ENCODE assay signal across 9 cellular contexts in genomic region chr19:44796701-44797115, GRCh38. TPM values are rescaled to one million over a fixed set of nuclear protein-coding genes. Genes with fewer than 3 reads are reported as not detected.
DNase-seq lines count a peak whose midpoint lies in the region; ATAC-seq, FAIRE-seq and TF ChIP-seq lines count a peak whose summit lies in the region.
"Had no signal": no experiment of that assay in that cellular context is flagged by ENCODE, and none has a peak within 500 bp of the region (broad histone marks: within the 10 kb centered on the region; RNA-seq: fewer than 3 reads in every experiment).

No MANE protein-coding gene starts in this region.

- TF ChIP-seq RAD21 in IMR-90 (IDR thresholded peaks at IDR 0.05; ENCODE audit: low read length) = no peak

- no peak for FAIRE-seq in small intestine (lab: Jason Lieb, UNC)
- FAIRE-seq: frontal cortex had no signal

- no peak overlapping the region for H3K4me2 ChIP-seq in IMR-90 (ENCODE audit: low read depth, low read length)

- H4K20me1 ChIP-seq in IMR-90 (ENCODE audit: insufficient read depth, low read length) = no peaks in the 10 kb centered on the region

- POLR2A ChIA-PET in IMR-90 (lab: Charles Lee; ENCODE audit: unreplicated experiment) = interaction anchor here (0.6 kb wide), 2 partner anchors 10 to 20 kb away, joined by 6 to 8 read pairs; no protein-coding TSS in a partner anchor

- H2BK120ac ChIP-seq in IMR-90 (ENCODE audit: low read depth, low read length) = peak overlapping the region; percentile 74

- dilution Hi-C loops in IMR-90 (cut with HindIII; ENCODE audit: low sequenced_read_pairs, unreplicated experiment) = no loop called here

- H2AK9ac ChIP-seq in IMR-90 (replicated peaks; ENCODE audit: low read depth, low read length, poor library complexity) = peak overlapping the region; percentile 42

- TF ChIP-seq POLR2A in IMR-90 (IDR thresholded peaks at IDR 0.05; ENCODE audit: low read depth, low read length) = no peak

- WGBS in IMR-90 (ENCODE audit: extremely low coverage in 2 of 2, insufficient read length in 1 of 2), 2 experiments = 26% methylated on average over 3 of the region's 12 CpGs; no CpG with 5 or more reads in 1 of the 2 experiments
- WGBS in small intestine, 3 donors = 49 to 72% (median 58%) methylated on average over 12 of the region's 12 CpGs

- H3K56ac ChIP-seq in IMR-90 (ENCODE audit: extremely low read depth, insufficient read depth, low read length) = no peak overlapping the region

- DNase-seq in IMR-90 (peak; percentile 23), SHP77 treated with DMSO at 0.1 percent for 48 hours (lab: John Stamatoyannopoulos, UW) (peak; percentile 80), cardiac muscle cell (ENCODE audit: low read depth in 1 of 2, low spot score in 1 of 2) (peak; percentile 51 to 52), small intestine (no peak)
- DNase-seq: stimulated activated CD4-positive, alpha-beta T cell treated with anti-CD3 and anti-CD28 coated beads, Interleukin-1b, Interleukin-23, amount 100 ng/mL, for 48 hours had no signal

- 0 out of 2 replicates have a peak overlapping the region, but pooled peaks have one; percentile 53 for H2BK20ac ChIP-seq in IMR-90 (ENCODE audit: low read depth, low read length)

- H3K4me1 ChIP-seq in IMR-90 (ENCODE audit: control insufficient read depth, insufficient read depth, low read length) (peaks cover 4% of the 10 kb centered on the region), cardiac muscle cell (ENCODE audit: low read depth) (peaks cover 7% of the 10 kb centered on the region), skeletal muscle tissue (ENCODE audit: control insufficient read depth in 3 of 3, insufficient read depth in 3 of 3, low read length in 3 of 3) (peaks cover 11 to 18% (median 18%) of the 10 kb centered on the region in 3 donors), small intestine (ENCODE audit: control insufficient read depth in 2 of 2, insufficient read depth in 1 of 2, low read depth in 1 of 2, low read length in 1 of 2) (no peaks in the 10 kb centered on the region)

- no peaks in the 10 kb centered on the region for H3K27me3 ChIP-seq in IMR-90 (ENCODE audit: control insufficient read depth, insufficient read depth, low read length)
- no peaks in the 10 kb centered on the region for H3K27me3 ChIP-seq in cardiac muscle cell
- H3K27me3 ChIP-seq in skeletal muscle tissue (ENCODE audit: control insufficient read depth in 3 of 3, insufficient read depth in 3 of 3, low read length in 3 of 3) = no peaks in the 10 kb centered on the region
- no peaks in the 10 kb centered on the region for H3K27me3 ChIP-seq in small intestine (ENCODE audit: control insufficient read depth in 2 of 2, insufficient read depth in 2 of 2, low read length in 2 of 2)

- no peak overlapping the region; the same call in 1 of the 2 replicates for H3K23ac ChIP-seq in IMR-90 (ENCODE audit: low read depth, low read length)

- peak overlapping the region; percentile 89 to 93; a peak in 3 of 4 replicates for H4K8ac ChIP-seq in IMR-90 (ENCODE audit: low read depth in 2 of 2, low read length in 2 of 2)

- H2BK15ac ChIP-seq in IMR-90 (ENCODE audit: low read depth, low read length) = peak overlapping the region; percentile 80; the same call in 1 of the 3 replicates

- H3K27ac ChIP-seq in IMR-90 (ENCODE audit: insufficient read depth, low read length) (no peak overlapping the region), cardiac muscle cell (peak overlapping the region; percentile 91), skeletal muscle tissue (ENCODE audit: low read depth, low read length) (peak overlapping the region; percentile 86), small intestine (ENCODE audit: low read depth in 1 of 2, low read length in 1 of 2) (no peak overlapping the region)

- intact Hi-C loops in IMR-90 (cut with micrococcal nuclease) = no loop called here

- peak overlapping the region; percentile 82 for H4K5ac ChIP-seq in IMR-90 (ENCODE audit: low read depth, low read length)

- no peak overlapping the region for H3K18ac ChIP-seq in IMR-90 (ENCODE audit: low read depth, low read length)

- no peaks in the 10 kb centered on the region for H3K36me3 ChIP-seq in IMR-90 (ENCODE audit: control insufficient read depth, insufficient read depth, low read length)
- H3K36me3 ChIP-seq in cardiac muscle cell = no peaks in the 10 kb centered on the region
- no peaks in the 10 kb centered on the region for H3K36me3 ChIP-seq in skeletal muscle tissue (ENCODE audit: control insufficient read depth in 3 of 3, insufficient read depth in 3 of 3, low read length in 3 of 3)
- H3K36me3 ChIP-seq in small intestine (ENCODE audit: control insufficient read depth in 2 of 2, insufficient read depth in 2 of 2, low read length in 2 of 2) = peaks cover 0 to 17% of the 10 kb centered on the region in 2 donors

- peak overlapping the region; percentile 91 for H2AFZ ChIP-seq in IMR-90 (replicated peaks; ENCODE audit: low read length, poor library complexity)

- TF ChIP-seq CTCF in IMR-90 (conservative IDR thresholded peaks at IDR 0.05; ENCODE audit: low read depth, low read length) (no peak), cardiac muscle cell (IDR thresholded peaks at IDR 0.05; ENCODE audit: low read depth, low read length) (no peak)

- H3K9ac ChIP-seq in IMR-90 (ENCODE audit: low read depth, low read length) = peak overlapping the region; percentile 45; the same call in 1 of the 2 replicates
- peak overlapping the region in 2 of 3 donors; percentile 70 to 76 for H3K9ac ChIP-seq in skeletal muscle tissue (ENCODE audit: low read depth in 1 of 3, low read length in 3 of 3)

- in situ Hi-C loops in IMR-90 (cut with MboI; ENCODE audit: low sequenced_read_pairs) = loop anchor here (25.0 kb wide), 1 partner anchor 234 kb away; no protein-coding TSS in a partner anchor

- H3K14ac ChIP-seq in IMR-90 (replicated peaks; ENCODE audit: low read depth, low read length) = no peak overlapping the region; the same call in none of the 2 replicates

- no peaks in the 10 kb centered on the region for H3K9me1 ChIP-seq in IMR-90 (ENCODE audit: insufficient read depth, low read length)

- no peaks in the 10 kb centered on the region for H3K79me1 ChIP-seq in IMR-90 (ENCODE audit: low read depth in 1 of 2, low read length in 2 of 2)

- H2AK5ac ChIP-seq in IMR-90 (ENCODE audit: low read depth, low read length) = peak overlapping the region; percentile 4; the same call in 1 of the 2 replicates

- H3K4me3 ChIP-seq in IMR-90 (ENCODE audit: insufficient read depth, low read depth, low read length) (no peak overlapping the region), cardiac muscle cell (no peak overlapping the region), skeletal muscle tissue (ENCODE audit: low read length in 3 of 3) (peak overlapping the region in 1 of 3 donors; percentile 45), small intestine (ENCODE audit: low read depth in 1 of 2, low read length in 2 of 2) (no peak overlapping the region)

- ATAC-seq in IMR-90 (ENCODE audit: low read depth) (no peak), GM18502 (IDR thresholded peaks at IDR 0.05; ENCODE audit: poor library complexity, unreplicated experiment) (no peak), GM21717 (IDR thresholded peaks at IDR 0.05; ENCODE audit: unreplicated experiment) (no peak)

- no peak overlapping the region for H2BK5ac ChIP-seq in IMR-90 (ENCODE audit: low read depth, low read length, poor library complexity, severe bottlenecking)

- H3K9me3 ChIP-seq in IMR-90 (ENCODE audit: control insufficient read depth, insufficient read depth, low read length) (no peaks in the 10 kb centered on the region), cardiac muscle cell (ENCODE audit: low read depth) (no peaks in the 10 kb centered on the region), skeletal muscle tissue (ENCODE audit: control insufficient read depth in 3 of 3, low read length in 3 of 3) (no peaks in the 10 kb centered on the region), small intestine (ENCODE audit: control insufficient read depth, low read depth) (no peaks in the 10 kb centered on the region)

- BruUV-seq in IMR-90 (replicated peaks; lab: Mats Ljungman, UMichigan) = no TSS peak

- H4K91ac ChIP-seq in IMR-90 (ENCODE audit: insufficient read depth, low read depth, low read length) = 0 out of 2 replicates have a peak overlapping the region, but pooled peaks have one; percentile 47

- peak overlapping the region; percentile 67 for H3K4ac ChIP-seq in IMR-90 (ENCODE audit: low read depth, low read length)

- CTCF ChIA-PET in IMR-90 (lab: Yijun Ruan, JAX) = interaction anchor here (0.6 kb wide), 1 partner anchor 73 kb away, joined by 4 read pairs; no protein-coding TSS in a partner anchor

TF ChIP-seq in IMR-90, 13 proteins besides CTCF, POLR2A, EP300 and RAD21 (continues in another document):
- no peak for TF ChIP-seq CEBPB (IDR thresholded peaks at IDR 0.05; ENCODE audit: low read depth, low read length)

RNA-seq across cellular contexts. Expression of gene BCAM, which starts 12.2 kb away (rescaled TPM):
- total RNA-seq in IMR-90 (2012; rRNA removed) = 2.3 and 2.8 TPM in 2 replicates
- 27.5 and 35.7 TPM in 2 replicates for polyA plus RNA-seq in IMR-90 (2012; rRNA removed)
- polyA plus RNA-seq in IMR-90 (2012; cell fraction: cytosol; rRNA removed) = 50.8 and 71.8 TPM in 2 replicates
- polyA plus RNA-seq in IMR-90 (2012; cell fraction: nucleus; rRNA removed; ENCODE audit: low replicate concordance) = 52.3 and 108 TPM in 2 replicates
- total RNA-seq in cardiac muscle cell = 338 TPM in 2 replicates
- 41.4 and 56.1 TPM in 2 replicates for polyA plus RNA-seq in cardiac muscle cell
- 89.8 TPM for total RNA-seq in skeletal muscle tissue
- polyA plus RNA-seq in small intestine = 10 to 100 TPM in 1 of 3 donors, 1 to 10 TPM in 2; 2.9 to 32.6 (median 4.3) TPM

RNA-seq across cellular contexts. Expression of gene CBLC, which starts 19.0 kb away (rescaled TPM):
- total RNA-seq in IMR-90 (2012; rRNA removed) (not detected in 2 replicates), cardiac muscle cell (not detected in 2 replicates), skeletal muscle tissue (not detected)
- polyA plus RNA-seq in IMR-90 (2012; rRNA removed) (not detected in 2 replicates), cardiac muscle cell (0.11 TPM in 1 of 2 replicates, not detected in the other), small intestine (100 to 1,000 TPM in 2 of 3 donors, 10 to 100 TPM in 1; 67.6 to 162 (median 117) TPM)
- 0.02 TPM in 1 of 2 replicates, not detected in the other for polyA plus RNA-seq in IMR-90 (2012; cell fraction: cytosol; rRNA removed)
- 0.12 TPM in 1 of 2 replicates, not detected in the other for polyA plus RNA-seq in IMR-90 (2012; cell fraction: nucleus; rRNA removed; ENCODE audit: low replicate concordance)
- total RNA-seq: frontal cortex had no signal

RNA-seq across cellular contexts. Expression of gene BCL3, which starts 48.2 kb away (rescaled TPM):
- total RNA-seq in IMR-90 (2012; rRNA removed) (1.6 and 1.9 TPM in 2 replicates), cardiac muscle cell (10.5 and 12.4 TPM in 2 replicates), skeletal muscle tissue (3.1 TPM)
- polyA plus RNA-seq in IMR-90 (2012; rRNA removed) (24.1 and 26.0 TPM in 2 replicates), cardiac muscle cell (15.3 and 19.5 TPM in 2 replicates), small intestine (100 to 1,000 TPM in 2 of 3 donors, 10 to 100 TPM in 1; 48.6 to 136 (median 106) TPM)
- 26.7 and 52.5 TPM in 2 replicates for polyA plus RNA-seq in IMR-90 (2012; cell fraction: cytosol; rRNA removed)
- polyA plus RNA-seq in IMR-90 (2012; cell fraction: nucleus; rRNA removed; ENCODE audit: low replicate concordance) = 76.1 and 110 TPM in 2 replicates

RNA-seq across cellular contexts. Expression of gene NECTIN2, which starts 49.4 kb away (rescaled TPM):
- total RNA-seq in IMR-90 (2012; rRNA removed) (77.8 and 78.0 TPM in 2 replicates), cardiac muscle cell (135 and 144 TPM in 2 replicates), skeletal muscle tissue (31.8 TPM)
- polyA plus RNA-seq in IMR-90 (2012; rRNA removed) (169 and 170 TPM in 2 replicates), cardiac muscle cell (155 and 156 TPM in 2 replicates), small intestine (100 to 1,000 TPM in 1 of 3 donors, 10 to 100 TPM in 2; 72.5 to 153 (median 75.8) TPM)
- 191 and 192 TPM in 2 replicates for polyA plus RNA-seq in IMR-90 (2012; cell fraction: cytosol; rRNA removed)
- polyA plus RNA-seq in IMR-90 (2012; cell fraction: nucleus; rRNA removed; ENCODE audit: low replicate concordance) = 109 and 133 TPM in 2 replicates

Comparison
In these comparisons a context has a peak if more than half of its experiments do, and no peak if none do; other contexts are left out.
1. H3K27ac ChIP-seq: peak in cardiac muscle cell (single experiment) and skeletal muscle tissue (single experiment); none in IMR-90 (single experiment) and small intestine (0 of 2).
2. RNA of gene BCAM, which starts 12.2 kb away (total RNA-seq): 338 TPM in cardiac muscle cell and 89.8 TPM in skeletal muscle tissue (single experiment); 2.3 to 2.8 TPM in IMR-90; every median in the first group is over 10 times any median in the second.